8 cellular contexts compared by ENCODE assay signal in genomic region chr1:24526940-24527542, GRCh38. TPM values are rescaled to one million over a fixed set of nuclear protein-coding genes. Genes with fewer than 3 reads are reported as not detected.
DNase-seq lines count a peak whose midpoint lies in the region; ATAC-seq and TF ChIP-seq lines count a peak whose summit lies in the region.

No MANE protein-coding gene starts in this region.

- TF ChIP-seq CTCF in GM12872 (IDR thresholded peaks at IDR 0.05; ENCODE audit: insufficient read depth, low read depth, low read length) (peak; percentile 50), coronary artery (IDR thresholded peaks at IDR 0.05) (peak; percentile 5), psoas muscle (IDR thresholded peaks at IDR 0.05) (peak; percentile 27)

- ATAC-seq in psoas muscle (no peak), GM19467 (IDR thresholded peaks at IDR 0.05; ENCODE audit: unreplicated experiment) (no peak), HG02798 (IDR thresholded peaks at IDR 0.05; ENCODE audit: poor library complexity, unreplicated experiment) (no peak)

- no peaks in the 10 kb centered on the region for H3K4me1 ChIP-seq in psoas muscle

- intact Hi-C loops in psoas muscle (cut with DNase I): no loop called here

- DNase-seq in AG08396 (ENCODE audit: low spot score): peak; percentile 41
- DNase-seq in T-helper 9 cell: peak; percentile 26
- DNase-seq in coronary artery (ENCODE audit: low spot score): no peak
- no peak for DNase-seq in psoas muscle
- DNase-seq in kidney glomerular epithelial cell (lab: John Stamatoyannopoulos, UW): no peak

- H3K27me3 ChIP-seq in psoas muscle (ENCODE audit: insufficient read depth in 3 of 3, low read length in 2 of 3): no peaks in the 10 kb centered on the region

- no peaks in the 10 kb centered on the region for H3K9me3 ChIP-seq in psoas muscle

- H3K27ac ChIP-seq in coronary artery: no peak overlapping the region
- H3K27ac ChIP-seq in psoas muscle: no peak overlapping the region

- H3K36me3 ChIP-seq in psoas muscle (ENCODE audit: insufficient read depth in 1 of 2, low read depth in 1 of 2): no peaks in the 10 kb centered on the region

- 81 to 85% (median 81%) methylated on average over 8 of the region's 8 CpGs for WGBS in psoas muscle, 3 donors

- H3K4me3 ChIP-seq in coronary artery (no peak overlapping the region), psoas muscle (no peak overlapping the region)

RNA-seq across cellular contexts. Expression of gene RCAN3, which starts 24.4 kb away (rescaled TPM):
- 1 to 10 TPM in 3 of 4 donors, under 1 TPM in 1; 0.96 to 3.0 (median 1.8) TPM for total RNA-seq in psoas muscle
- polyA plus RNA-seq in psoas muscle: under 1 TPM; 0.31 to 0.81 (median 0.77) TPM

RNA-seq across cellular contexts. Expression of gene NCMAP, which starts 28.8 kb away (rescaled TPM):
- total RNA-seq in psoas muscle: not detected
- polyA plus RNA-seq in psoas muscle: under 1 TPM; 0.04 to 0.14 (median 0.06) TPM

Comparison
In these comparisons a context has a peak if more than half of its experiments do, and no peak if none do; other contexts are left out.
1. DNase-seq: peak in AG08396 (single experiment) and T-helper 9 cell (single experiment); none in coronary artery (single experiment), psoas muscle (0 of 2) and kidney glomerular epithelial cell (single experiment).
2. Peak in every context shown above with its lines, with median percentiles within 50 percentile points of each other: CTCF ChIP-seq.